23 cellular contexts compared by ENCODE assay signal in genomic region chr22:42564699-42565098, GRCh38.
"Had no signal": no experiment of that assay in that cellular context is flagged by ENCODE, and none has a peak within 500 bp of the region (broad histone marks: within the 10 kb centered on the region; RNA-seq: fewer than 3 reads in every experiment).

No MANE protein-coding gene starts in this region.

- H3K4me3 ChIP-seq: MG63 had no signal

- DNase-seq: Karpas-422, KG1, MG63, NCI-H1092, NCI-H1105 treated with DMSO at 0.1 percent for 48 hours, NCI-H1417 treated with DMSO at 0.1 percent for 48 hours, NCI-H146, NCI-H1694 treated with DMSO at 0.1 percent for 48 hours, NCI-H1930, NCI-H2081, NCI-H2171, NCI-H226, NCI-H446, NCI-H510A, NCI-H524 treated with DMSO at 0.1 percent for 48 hours, NCI-H69, NCI-H774, RPMI8226, SHP77, SK-N-SH had no signal

- H3K36me3 ChIP-seq: MG63 had no signal

- H3K4me2 ChIP-seq: SK-N-SH had no signal

- FAIRE-seq: HTR-8/SVneo, RCC 7860 had no signal

- H3K27ac ChIP-seq: HL-60 had no signal

- H3K9ac ChIP-seq: SK-N-SH had no signal

- H3K27me3 ChIP-seq: MG63 had no signal

- H3K9me3 ChIP-seq: MG63, SK-N-SH had no signal
